10 cellular contexts compared by ENCODE assay signal in genomic region chr1:184160942-184161698, GRCh38.
DNase-seq lines count a peak whose midpoint lies in the region; ATAC-seq and TF ChIP-seq lines count a peak whose summit lies in the region.
"Had no signal": no experiment of that assay in that cellular context is flagged by ENCODE, and none has a peak within 500 bp of the region (broad histone marks: within the 10 kb centered on the region; RNA-seq: fewer than 3 reads in every experiment).

No MANE protein-coding gene starts in this region.

- peak; percentile 34 for ATAC-seq in HG03432 (IDR thresholded peaks at IDR 0.05; ENCODE audit: unreplicated experiment)
- ATAC-seq in HG03354 (IDR thresholded peaks at IDR 0.05; ENCODE audit: poor library complexity, severe bottlenecking, unreplicated experiment) = no peak
- ATAC-seq in HG03025 (IDR thresholded peaks at IDR 0.05; ENCODE audit: low FRiP score, unreplicated experiment) = no peak

- no peaks in the 10 kb centered on the region for H3K27me3 ChIP-seq in esophagus muscularis mucosa

- no peaks in the 10 kb centered on the region for H3K9me3 ChIP-seq in esophagus muscularis mucosa

- no peaks in the 10 kb centered on the region for H3K36me3 ChIP-seq in esophagus muscularis mucosa

- 59% methylated on average over 3 of the region's 3 CpGs for WGBS in esophagus muscularis mucosa

- DNase-seq in ELR (ENCODE audit: low read depth) (peak; percentile 39), esophagus muscularis mucosa (ENCODE audit: extremely low spot score) (peak; percentile 88), putamen (ENCODE audit: low spot score) (peak; percentile 60), C1 segment of cervical spinal cord (lab: John Stamatoyannopoulos, UW) (no peak)
- DNase-seq in activated CD4-positive, CD25-positive, alpha-beta regulatory T cell (lab: John Stamatoyannopoulos, UW) = no peak
- DNase-seq: erythroblast, NCI-H1417 had no signal

- no peak overlapping the region for H3K4me3 ChIP-seq in esophagus muscularis mucosa

- intact Hi-C loops in esophagus muscularis mucosa (cut with DNase I) = no loop called here

- no peak for TF ChIP-seq POLR2A in esophagus muscularis mucosa (IDR thresholded peaks at IDR 0.05; ENCODE audit: low read depth)

- no peak for TF ChIP-seq CTCF in esophagus muscularis mucosa (IDR thresholded peaks at IDR 0.05)

- peaks cover 6 to 24% (median 14%) of the 10 kb centered on the region in 4 donors for H3K4me1 ChIP-seq in esophagus muscularis mucosa

- H3K27ac ChIP-seq in esophagus muscularis mucosa (replicated peaks in 1 of 4) = peak overlapping the region in 3 of 4 donors; percentile 21 to 38 (median 26)

- TF ChIP-seq EP300 in esophagus muscularis mucosa (IDR thresholded peaks at IDR 0.05) = no peak

Comparison
In these comparisons a context has a peak if more than half of its experiments do, and no peak if none do; other contexts are left out.
1. DNase-seq: peak in ELR (single experiment), esophagus muscularis mucosa (single experiment) and putamen (single experiment); none in C1 segment of cervical spinal cord (0 of 14) and activated CD4-positive, CD25-positive, alpha-beta regulatory T cell (0 of 4).